9 cellular contexts compared by ENCODE assay signal in the genomic region with DNA sequence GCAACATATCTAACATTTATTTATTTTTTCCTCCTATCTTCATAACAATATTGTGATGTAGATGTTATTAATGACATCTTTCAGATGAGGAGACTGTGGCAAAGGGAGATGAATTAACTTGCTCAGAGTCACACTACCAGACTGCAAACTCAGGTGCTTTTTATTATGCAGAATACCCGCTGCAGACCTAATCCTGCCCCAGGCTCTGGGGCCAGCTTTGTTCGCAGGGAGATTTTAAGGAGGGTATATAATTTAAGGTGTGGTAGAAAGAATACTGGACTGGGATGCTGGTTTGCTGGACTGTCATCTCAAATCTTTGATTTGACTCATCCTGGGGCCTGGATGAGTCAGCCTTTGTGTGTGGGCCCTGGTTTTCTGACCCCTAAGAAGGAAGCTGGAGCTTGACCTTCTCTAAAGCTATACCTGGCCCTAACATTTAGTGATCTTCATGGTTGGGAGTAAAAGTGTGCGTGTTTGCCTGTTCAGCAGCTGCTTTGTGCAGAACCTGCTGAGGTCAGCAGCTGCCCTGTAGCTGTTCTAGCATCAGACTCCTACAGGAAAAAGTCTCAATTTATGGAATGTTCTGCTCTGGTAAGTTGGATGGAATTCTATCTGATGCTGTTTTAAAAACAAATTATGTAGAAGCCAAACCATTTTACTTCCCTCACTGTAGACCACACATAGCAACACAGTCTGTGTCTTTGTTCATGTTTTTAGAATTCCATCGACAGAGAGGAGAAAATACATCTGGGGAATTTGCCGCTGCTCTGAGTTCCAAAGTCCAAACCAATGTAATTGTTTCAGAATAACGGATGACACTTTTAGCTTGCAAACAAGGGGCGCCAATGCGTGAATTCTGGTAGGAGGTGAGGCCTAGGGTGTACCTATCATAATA. TPM values are rescaled to one million over a fixed set of nuclear protein-coding genes. Genes with fewer than 3 reads are reported as not detected.
DNase-seq lines count a peak whose midpoint lies in the region; ATAC-seq and TF ChIP-seq lines count a peak whose summit lies in the region.
"Had no signal": no experiment of that assay in that cellular context is flagged by ENCODE, and none has a peak within 500 bp of the region (broad histone marks: within the 10 kb centered on the region; RNA-seq: fewer than 3 reads in every experiment).

No MANE protein-coding gene starts in this region.

- intact Hi-C loops in thyroid gland (cut with DNase I), result no loop called here
- intact Hi-C loops in heart left ventricle (cut with DNase I), result no loop called here

- no peak for TF ChIP-seq CTCF in choroid plexus epithelial cell (conservative IDR thresholded peaks at IDR 0.05; ENCODE audit: low read depth, low read length)
- TF ChIP-seq CTCF in thyroid gland (IDR thresholded peaks at IDR 0.05), result no peak
- no peak for TF ChIP-seq CTCF in heart left ventricle (IDR thresholded peaks at IDR 0.05)

- 85 to 93% methylated on average over 8 of the region's 8 CpGs for WGBS in thyroid gland, 2 donors
- 81 to 92% (median 88%) methylated on average over 8 of the region's 8 CpGs for WGBS in heart left ventricle, 4 donors

- no peaks in the 10 kb centered on the region for H3K27me3 ChIP-seq in thyroid gland
- H3K27me3 ChIP-seq in heart left ventricle, result no peaks in the 10 kb centered on the region
- H3K27me3 ChIP-seq: BLaER1 had no signal

- H3K4me3 ChIP-seq in choroid plexus epithelial cell (ENCODE audit: low read depth, low read length) (no peak overlapping the region), thyroid gland (replicated peaks in 1 of 3) (no peak overlapping the region), heart left ventricle (no peak overlapping the region)
- H3K4me3 ChIP-seq: BLaER1 had no signal

- H3K4me1 ChIP-seq in thyroid gland (peaks cover 0 to 6% of the 10 kb centered on the region in 2 donors), heart left ventricle (peaks cover 0 to 24% (median 3%) of the 10 kb centered on the region in 12 donors)

- H3K9me3 ChIP-seq in thyroid gland (no peaks in the 10 kb centered on the region), heart left ventricle (no peaks in the 10 kb centered on the region)
- H3K9me3 ChIP-seq: BLaER1 had no signal

- H3K36me3 ChIP-seq in thyroid gland (no peaks in the 10 kb centered on the region), heart left ventricle (no peaks in the 10 kb centered on the region)
- H3K36me3 ChIP-seq: BLaER1 had no signal

- ATAC-seq in GM19328 (IDR thresholded peaks at IDR 0.05; ENCODE audit: unreplicated experiment), result peak; percentile 49
- peak; percentile 37 for ATAC-seq in HG03108 (IDR thresholded peaks at IDR 0.05; ENCODE audit: unreplicated experiment)
- ATAC-seq in heart left ventricle, result no peak

- in situ Hi-C loops in ACHN (cut with HindIII; ENCODE audit: low pct_ligation_motif_present, low pct_unique_long_range_greater_than_20kb, low sequenced_read_pairs), result no loop called here

- peak; percentile 29 for DNase-seq in ACHN
- peak; percentile 43 for DNase-seq in choroid plexus epithelial cell (ENCODE audit: low read depth)
- no peak for DNase-seq in iPS-NIHi7 (ENCODE audit: extremely low spot score)
- DNase-seq in thyroid gland, result no peak
- no peak for DNase-seq in heart left ventricle
- DNase-seq in cortex of kidney (lab: John Stamatoyannopoulos, UW), result no peak

- no peak for TF ChIP-seq POLR2A in thyroid gland (IDR thresholded peaks at IDR 0.05)
- no peak for TF ChIP-seq POLR2A in heart left ventricle (IDR thresholded peaks at IDR 0.05)

- H3K27ac ChIP-seq in thyroid gland (no peak overlapping the region), heart left ventricle (no peak overlapping the region)
- H3K27ac ChIP-seq: BLaER1 had no signal

RNA-seq across cellular contexts. Expression of gene SLC36A1, which starts 4.5 kb away (rescaled TPM):
- total RNA-seq in thyroid gland, result 1 to 10 TPM; 4.5 to 7.5 (median 5.9) TPM
- total RNA-seq in heart left ventricle, result 10 to 100 TPM in 1 of 9 donors, 1 to 10 TPM in 8; 1.7 to 18.8 (median 2.8) TPM
- polyA plus RNA-seq in heart left ventricle, result 1 to 10 TPM; 1.2 to 2.8 TPM

Comparison
In these comparisons a context has a peak if more than half of its experiments do, and no peak if none do; other contexts are left out.
1. DNase-seq: peak in ACHN (single experiment) and choroid plexus epithelial cell (single experiment); none in iPS-NIHi7 (single experiment), thyroid gland (0 of 2), heart left ventricle (0 of 5) and cortex of kidney (single experiment).
2. ATAC-seq: peak in GM19328 (single experiment) and HG03108 (single experiment); none in heart left ventricle (0 of 4).